Comparison of ENCODE assay signal across 8 cellular contexts in genomic region chr14:67411820-67412421, GRCh38. TPM values are rescaled to one million over a fixed set of nuclear protein-coding genes. Genes with fewer than 3 reads are reported as not detected.
DNase-seq lines count a peak whose midpoint lies in the region; ATAC-seq and TF ChIP-seq lines count a peak whose summit lies in the region.

A gene with protein sequence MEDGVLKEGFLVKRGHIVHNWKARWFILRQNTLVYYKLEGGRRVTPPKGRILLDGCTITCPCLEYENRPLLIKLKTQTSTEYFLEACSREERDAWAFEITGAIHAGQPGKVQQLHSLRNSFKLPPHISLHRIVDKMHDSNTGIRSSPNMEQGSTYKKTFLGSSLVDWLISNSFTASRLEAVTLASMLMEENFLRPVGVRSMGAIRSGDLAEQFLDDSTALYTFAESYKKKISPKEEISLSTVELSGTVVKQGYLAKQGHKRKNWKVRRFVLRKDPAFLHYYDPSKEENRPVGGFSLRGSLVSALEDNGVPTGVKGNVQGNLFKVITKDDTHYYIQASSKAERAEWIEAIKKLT (minus strand): TSS chr14:67412165. CDS start chr14:67412059, 106 bp downstream.

- TF ChIP-seq CTCF in CD4-positive, alpha-beta T cell (IDR thresholded peaks at IDR 0.05), result no peak
- no peak for TF ChIP-seq CTCF in right atrium auricular region (IDR thresholded peaks at IDR 0.05)

- peak within 1 kb of the TSS; percentile 47 for H3K27ac Mint-ChIP-seq in CD4-positive, alpha-beta T cell

- H3K4me3 ChIP-seq in right atrium auricular region, result peak within 1 kb of the TSS; percentile 27 to 43

- no peaks in the 10 kb centered on the region for H3K36me3 Mint-ChIP-seq in CD4-positive, alpha-beta T cell (ENCODE audit: low read depth)

- H3K4me1 Mint-ChIP-seq in CD4-positive, alpha-beta T cell (ENCODE audit: low read depth), result peaks cover 15% of the 10 kb centered on the region

- H3K27ac ChIP-seq in CD4-positive, alpha-beta T cell (ENCODE audit: low read depth, low read length), result no peak within 1 kb of the TSS
- H3K27ac ChIP-seq in right atrium auricular region, result no peak within 1 kb of the TSS

- peak; percentile 83 for ATAC-seq in CD4-positive, alpha-beta T cell (ENCODE audit: poor library complexity)
- no peak for ATAC-seq in GM19395 (IDR thresholded peaks at IDR 0.05; ENCODE audit: unreplicated experiment)
- ATAC-seq in HG02885 (IDR thresholded peaks at IDR 0.05; ENCODE audit: poor library complexity, unreplicated experiment), result no peak

- no peaks in the 10 kb centered on the region for H3K9me3 ChIP-seq in CD4-positive, alpha-beta T cell (ENCODE audit: control insufficient read depth, low read length)
- H3K9me3 ChIP-seq in right atrium auricular region, result no peaks in the 10 kb centered on the region

- CTCF ChIA-PET in CD4-positive, alpha-beta T cell (lab: Charles Lee), result no interaction called here

- no peaks in the 10 kb centered on the region for H3K27me3 Mint-ChIP-seq in CD4-positive, alpha-beta T cell

- H3K27me3 ChIP-seq in CD4-positive, alpha-beta T cell (ENCODE audit: control insufficient read depth, insufficient read depth, low read length), result no peaks in the 10 kb centered on the region
- peaks cover 0 to 9% of the 10 kb centered on the region in 2 donors for H3K27me3 ChIP-seq in right atrium auricular region

- no peaks in the 10 kb centered on the region for H3K36me3 ChIP-seq in right atrium auricular region

- DNase-seq in CD4-positive, alpha-beta T cell, result peak; percentile 16 to 68 (median 56)
- DNase-seq in NCI-H69 (lab: John Stamatoyannopoulos, UW) (peak; percentile 93), right atrium auricular region (ENCODE audit: low spot score) (no peak), UCSD-AML1 (lab: John Stamatoyannopoulos, UW; ENCODE audit: unreplicated experiment) (no peak)
- DNase-seq in activated naive CD4-positive, alpha-beta T cell (lab: John Stamatoyannopoulos, UW), result peak in 3 of 4 experiments; percentile 6 to 54 (median 34)
- DNase-seq in stimulated activated CD4-positive, alpha-beta T cell treated with anti-CD3 and anti-CD28 coated beads, Interleukin-15, amount 100 ng/mL, for 1 hour (ENCODE audit: low read depth in 1 of 2, low spot score in 1 of 2), result peak; percentile 30 to 31

- no peaks in the 10 kb centered on the region for H3K9me3 Mint-ChIP-seq in CD4-positive, alpha-beta T cell

- POLR2A ChIA-PET in CD4-positive, alpha-beta T cell (lab: Charles Lee), result interaction anchor here (1.0 to 1.3 kb wide), 2 partner anchors 15 to 52 kb away, joined by 3 to 5 read pairs; partner anchors contain the start of genes ATP6V1D and EIF2S1

- intact Hi-C loops in CD4-positive, alpha-beta T cell (cut with DNase I, micrococcal nuclease), result no loop called here

- peak within 1 kb of the TSS; percentile 82 for H3K4me3 Mint-ChIP-seq in CD4-positive, alpha-beta T cell

- peaks cover 0 to 8% of the 10 kb centered on the region in 2 donors for H3K4me1 ChIP-seq in right atrium auricular region

RNA-seq across cellular contexts. Expression of the gene that starts here (rescaled TPM):
- total RNA-seq in CD4-positive, alpha-beta T cell, result 1 to 10 TPM; 1.3 to 1.4 TPM
- 1 to 10 TPM; 1.1 to 2.1 TPM for total RNA-seq in right atrium auricular region

Comparison
In these comparisons a context has a peak if more than half of its experiments do, and no peak if none do; other contexts are left out.
1. DNase-seq: peak in CD4-positive, alpha-beta T cell (10 of 10), NCI-H69 (single experiment), activated naive CD4-positive, alpha-beta T cell (3 of 4) and stimulated activated CD4-positive, alpha-beta T cell treated with anti-CD3 and anti-CD28 coated beads, Interleukin-15, amount 100 ng/mL, for 1 hour (2 of 2); none in right atrium auricular region (single experiment) and UCSD-AML1 (single experiment).